8 cellular contexts compared by ENCODE assay signal in the genomic region with DNA sequence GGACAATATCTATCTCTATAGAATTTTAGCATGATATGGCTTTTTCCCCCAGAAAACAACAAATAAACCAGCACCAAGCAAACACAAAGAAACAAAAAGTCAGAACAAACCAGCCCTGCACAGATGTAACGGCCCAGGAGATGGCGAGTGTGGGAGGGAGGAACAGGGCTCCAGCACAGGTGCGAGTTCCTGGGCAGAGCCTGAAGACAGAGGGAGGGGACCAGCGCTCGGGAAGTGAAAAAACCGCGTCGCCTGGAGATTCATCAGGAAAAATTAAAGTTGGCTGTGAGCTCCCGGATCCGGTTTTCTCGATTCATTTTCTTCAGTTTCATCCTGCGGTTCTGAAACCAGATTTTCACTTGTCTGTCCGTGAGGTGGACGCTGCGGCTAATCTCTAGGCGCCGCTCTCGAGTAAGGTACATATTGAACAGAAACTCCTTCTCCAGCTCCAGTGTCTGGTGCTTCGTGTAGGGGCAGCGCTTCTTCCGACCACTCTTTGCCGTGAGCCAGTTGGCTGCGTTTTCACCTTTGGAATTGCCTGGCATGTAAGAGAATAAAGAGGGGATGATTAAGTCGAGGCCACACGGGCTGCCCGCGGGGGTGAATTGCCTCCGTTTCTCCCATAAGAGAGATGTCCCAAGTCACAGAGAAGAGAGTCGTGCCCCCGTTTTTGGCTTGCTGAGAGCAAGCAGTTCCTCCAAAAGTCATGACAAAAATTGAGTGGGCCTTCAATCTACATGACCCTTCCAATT. TPM values are rescaled to one million over a fixed set of nuclear protein-coding genes. Genes with fewer than 3 reads are reported as not detected.
DNase-seq lines count a peak whose midpoint lies in the region; ATAC-seq and TF ChIP-seq lines count a peak whose summit lies in the region.

No MANE protein-coding gene starts in this region.

- peaks cover 23 to 34% of the 10 kb centered on the region in 2 donors for H3K36me3 Mint-ChIP-seq in CD14-positive monocyte
- no peaks in the 10 kb centered on the region for H3K36me3 Mint-ChIP-seq in activated T-cell treated with anti-CD3 and anti-CD28 coated beads, Interleukin-2, amount 50 U/mL, for 4 hours (ENCODE audit: insufficient read depth)

- H3K9me3 ChIP-seq in mucosa of rectum (ENCODE audit: control insufficient read depth in 2 of 2, low read length in 2 of 2), result no peaks in the 10 kb centered on the region

- peaks cover 5 to 50% (median 31%) of the 10 kb centered on the region in 7 donors for H3K9me3 Mint-ChIP-seq in CD14-positive monocyte
- no peaks in the 10 kb centered on the region for H3K9me3 Mint-ChIP-seq in activated T-cell treated with anti-CD3 and anti-CD28 coated beads, Interleukin-2, amount 50 U/mL, for 4 hours

- ATAC-seq in activated T-cell treated with anti-CD3 and anti-CD28 coated beads, Interleukin-2, amount 50 U/mL, for 4 hours, result no peak
- no peak for ATAC-seq in HG03342 (IDR thresholded peaks at IDR 0.05; ENCODE audit: unreplicated experiment)
- ATAC-seq in HG03097 (IDR thresholded peaks at IDR 0.05; ENCODE audit: low FRiP score, unreplicated experiment), result no peak
- ATAC-seq in activated CD4-positive, CD25-positive, alpha-beta regulatory T cell treated with anti-CD3 and anti-CD28 coated beads, Interleukin-2, amount 50 U/mL, for 24 hours, result no peak

- TF ChIP-seq CTCF in CD14-positive monocyte (IDR thresholded peaks at IDR 0.05), result no peak

- H3K4me1 Mint-ChIP-seq in CD14-positive monocyte, result peaks cover 49% of the 10 kb centered on the region
- peaks cover 27% of the 10 kb centered on the region for H3K4me1 Mint-ChIP-seq in activated T-cell treated with anti-CD3 and anti-CD28 coated beads, Interleukin-2, amount 50 U/mL, for 4 hours (ENCODE audit: low read depth)

- H3K27me3 ChIP-seq in mucosa of rectum (ENCODE audit: control insufficient read depth in 2 of 2, insufficient read depth in 2 of 2, low read length in 2 of 2), result peaks cover 0 to 13% of the 10 kb centered on the region in 2 donors

- H3K4me3 ChIP-seq in mucosa of rectum (ENCODE audit: low read length in 2 of 2), result peak overlapping the region; percentile 64 to 79

- peak overlapping the region in 1 of 7 donors; percentile 15 for H3K27ac Mint-ChIP-seq in CD14-positive monocyte

- H3K27ac ChIP-seq in mucosa of rectum (ENCODE audit: low read depth in 2 of 2, low read length in 2 of 2), result peak overlapping the region; percentile 96

- peaks cover 88 to 98% (median 92%) of the 10 kb centered on the region in 3 donors for H3K27me3 Mint-ChIP-seq in CD14-positive monocyte (ENCODE audit: low read depth in 3 of 3)
- H3K27me3 Mint-ChIP-seq in activated T-cell treated with anti-CD3 and anti-CD28 coated beads, Interleukin-2, amount 50 U/mL, for 4 hours (ENCODE audit: low read depth), result peaks cover 76% of the 10 kb centered on the region

- H3K4me3 Mint-ChIP-seq in CD14-positive monocyte, result peak overlapping the region; percentile 63 to 89
- peak overlapping the region; percentile 64 for H3K4me3 Mint-ChIP-seq in activated T-cell treated with anti-CD3 and anti-CD28 coated beads, Interleukin-2, amount 50 U/mL, for 4 hours

- peak overlapping the region; percentile 73 to 96 for H3K9ac ChIP-seq in mucosa of rectum (ENCODE audit: low read depth in 1 of 2, low read length in 2 of 2)

- DNase-seq in CD14-positive monocyte (ENCODE audit: low spot score), result peak; percentile 30
- DNase-seq in HCEC 1CT, result peak; percentile 59
- DNase-seq in activated T-cell treated with anti-CD3 and anti-CD28 coated beads, Interleukin-2, amount 50 U/mL, for 4 hours, result no peak
- no peak for DNase-seq in occipital lobe (lab: John Stamatoyannopoulos, UW)

- H3K36me3 ChIP-seq in mucosa of rectum (ENCODE audit: control insufficient read depth in 2 of 2, insufficient read depth in 2 of 2, low read length in 2 of 2), result no peaks in the 10 kb centered on the region

- peaks cover 29 to 43% of the 10 kb centered on the region in 2 donors for H3K4me1 ChIP-seq in mucosa of rectum (ENCODE audit: control insufficient read depth in 2 of 2, insufficient read depth in 2 of 2, low read length in 2 of 2)

- intact Hi-C loops in CD14-positive monocyte (cut with micrococcal nuclease), result loop anchor here in 1 of 2 donors (5.0 kb wide), 1 partner anchor 1310 kb away; no protein-coding TSS in a partner anchor

RNA-seq across cellular contexts. Expression of gene HOXA10, which starts 2.3 kb away (rescaled TPM):
- 1 to 10 TPM in 1 of 2 donors, under 1 TPM in 1; 0.33 to 3.2 TPM for polyA plus RNA-seq in CD14-positive monocyte
- under 1 TPM; 0.08 to 0.14 (median 0.10) TPM for total RNA-seq in activated T-cell treated with anti-CD3 and anti-CD28 coated beads, Interleukin-2, amount 50 U/mL, for 4 hours
- not detected for total RNA-seq in occipital lobe

RNA-seq across cellular contexts. Expression of gene HOXA9, which starts 6.5 kb away (rescaled TPM):
- 1 to 10 TPM in 1 of 2 donors, under 1 TPM in 1; 0.55 to 1.9 TPM for polyA plus RNA-seq in CD14-positive monocyte
- total RNA-seq in activated T-cell treated with anti-CD3 and anti-CD28 coated beads, Interleukin-2, amount 50 U/mL, for 4 hours, result under 1 TPM in 2 of 3 donors, not detected in 1; 0.28 to 0.76 TPM
- not detected for total RNA-seq in occipital lobe

RNA-seq across cellular contexts. Expression of gene HOXA11, which starts 13.2 kb away (rescaled TPM):
- polyA plus RNA-seq in CD14-positive monocyte, result not detected
- total RNA-seq in activated T-cell treated with anti-CD3 and anti-CD28 coated beads, Interleukin-2, amount 50 U/mL, for 4 hours, result not detected
- not detected for total RNA-seq in occipital lobe

RNA-seq across cellular contexts. Expression of gene HOXA7, which starts 15.3 kb away (rescaled TPM):
- not detected for polyA plus RNA-seq in CD14-positive monocyte
- not detected for total RNA-seq in activated T-cell treated with anti-CD3 and anti-CD28 coated beads, Interleukin-2, amount 50 U/mL, for 4 hours
- not detected for total RNA-seq in occipital lobe

RNA-seq across cellular contexts. Expression of gene HOXA3, which starts 19.4 kb away (rescaled TPM):
- polyA plus RNA-seq in CD14-positive monocyte, result not detected
- not detected for total RNA-seq in activated T-cell treated with anti-CD3 and anti-CD28 coated beads, Interleukin-2, amount 50 U/mL, for 4 hours
- not detected for total RNA-seq in occipital lobe

Comparison
In these comparisons a context has a peak if more than half of its experiments do, and no peak if none do; other contexts are left out.
1. DNase-seq: peak in CD14-positive monocyte (single experiment) and HCEC 1CT (single experiment); none in activated T-cell treated with anti-CD3 and anti-CD28 coated beads, Interleukin-2, amount 50 U/mL, for 4 hours (single experiment) and occipital lobe (single experiment).